ENCODE assay signal across 17 cellular contexts in the genomic region with DNA sequence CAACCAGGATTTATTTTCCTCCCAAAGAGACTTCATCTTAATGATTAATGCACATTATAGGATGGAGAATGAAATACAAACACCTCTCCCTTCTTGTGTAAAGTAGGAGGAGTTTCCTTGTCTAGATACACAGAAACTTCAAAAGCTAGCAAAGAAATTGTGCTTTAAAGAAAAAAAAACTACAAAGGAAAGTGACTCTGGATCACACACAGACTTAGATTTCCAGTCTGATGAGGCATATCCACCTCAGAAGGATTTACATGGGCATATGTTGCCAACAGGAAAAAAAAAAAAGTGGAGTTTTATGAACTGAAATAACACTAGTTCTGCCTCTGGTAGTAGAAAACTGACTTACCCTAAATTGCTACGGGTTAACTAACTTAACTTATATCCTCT.
DNase-seq lines count a peak whose midpoint lies in the region; ATAC-seq, FAIRE-seq and TF ChIP-seq lines count a peak whose summit lies in the region.
"Had no signal": no experiment of that assay in that cellular context is flagged by ENCODE, and none has a peak within 500 bp of the region (broad histone marks: within the 10 kb centered on the region; RNA-seq: fewer than 3 reads in every experiment).

No MANE protein-coding gene starts in this region.

- H3K4me1 Mint-ChIP-seq in mesothelial cell of epicardium (peaks cover 35% of the 10 kb centered on the region), type B pancreatic cell (ENCODE audit: unreplicated experiment) (peaks cover 25% of the 10 kb centered on the region)
- H3K4me1 Mint-ChIP-seq: B cell; CD4-positive, CD25-positive, alpha-beta regulatory T cell had no signal

- peak overlapping the region; percentile 71 for H3K27ac Mint-ChIP-seq in mesothelial cell of epicardium
- H3K27ac Mint-ChIP-seq in type B pancreatic cell, result peak overlapping the region; percentile 10
- H3K27ac Mint-ChIP-seq: B cell; CD4-positive, CD25-positive, alpha-beta regulatory T cell had no signal

- no peaks in the 10 kb centered on the region for H3K27me3 Mint-ChIP-seq in mesothelial cell of epicardium (ENCODE audit: low read depth)
- peaks cover 4% of the 10 kb centered on the region for H3K27me3 Mint-ChIP-seq in type B pancreatic cell
- H3K27me3 Mint-ChIP-seq: B cell; CD4-positive, CD25-positive, alpha-beta regulatory T cell had no signal

- ATAC-seq in SK-N-SH treated with all-trans-retinoic acid at 6 μM for 48 hours (peak; percentile 33; the same call in 2 of the 3 replicates), GM18868 (IDR thresholded peaks at IDR 0.05; ENCODE audit: unreplicated experiment) (no peak)
- ATAC-seq: Panc1 had no signal

- H3K4me3 Mint-ChIP-seq in mesothelial cell of epicardium (no peak overlapping the region), type B pancreatic cell (no peak overlapping the region)
- H3K4me3 Mint-ChIP-seq: B cell; CD4-positive, CD25-positive, alpha-beta regulatory T cell had no signal

- no peak for TF ChIP-seq CTCF in mesothelial cell of epicardium (IDR thresholded peaks at IDR 0.05; ENCODE audit: unreplicated experiment)
- TF ChIP-seq CTCF in type B pancreatic cell (conservative IDR thresholded peaks at IDR 0.05), result no peak

- no peak for FAIRE-seq in frontal cortex (lab: Jason Lieb, UNC)
- FAIRE-seq: G401.6 had no signal

- peak; percentile 29 for DNase-seq in HT1080 (ENCODE audit: low read depth)
- no peak for DNase-seq in mesothelial cell of epicardium (ENCODE audit: low spot score in 2 of 2, unreplicated experiment in 2 of 2)
- DNase-seq in type B pancreatic cell (ENCODE audit: extremely low spot score, unreplicated experiment), result no peak
- DNase-seq in NCI-H1417 (lab: John Stamatoyannopoulos, UW), result no peak
- no peak for DNase-seq in frontal cortex (ENCODE audit: low spot score in 2 of 2)
- DNase-seq: CD4-positive, CD25-positive, alpha-beta regulatory T cell; MV-4-11; NCI-H1417 treated with DMSO at 0.1 percent for 48 hours; NCI-H1930; NCI-H2171 treated with DMSO at 0.1 percent for 48 hours; NCI-H510A treated with DMSO at 0.1 percent for 48 hours; SHP77 treated with DMSO at 0.1 percent for 48 hours had no signal

- H3K9me3 Mint-ChIP-seq in mesothelial cell of epicardium (no peaks in the 10 kb centered on the region), type B pancreatic cell (no peaks in the 10 kb centered on the region)

- H3K36me3 Mint-ChIP-seq in mesothelial cell of epicardium, result no peaks in the 10 kb centered on the region
- H3K36me3 Mint-ChIP-seq in type B pancreatic cell, result no peaks in the 10 kb centered on the region
- H3K36me3 Mint-ChIP-seq: CD4-positive, CD25-positive, alpha-beta regulatory T cell had no signal

TF ChIP-seq in SK-N-SH treated with all-trans-retinoic acid at 6 μM for 48 hours, 23 proteins besides CTCF, POLR2A, EP300 and RAD21:
- TF ChIP-seq, protein P1, sequence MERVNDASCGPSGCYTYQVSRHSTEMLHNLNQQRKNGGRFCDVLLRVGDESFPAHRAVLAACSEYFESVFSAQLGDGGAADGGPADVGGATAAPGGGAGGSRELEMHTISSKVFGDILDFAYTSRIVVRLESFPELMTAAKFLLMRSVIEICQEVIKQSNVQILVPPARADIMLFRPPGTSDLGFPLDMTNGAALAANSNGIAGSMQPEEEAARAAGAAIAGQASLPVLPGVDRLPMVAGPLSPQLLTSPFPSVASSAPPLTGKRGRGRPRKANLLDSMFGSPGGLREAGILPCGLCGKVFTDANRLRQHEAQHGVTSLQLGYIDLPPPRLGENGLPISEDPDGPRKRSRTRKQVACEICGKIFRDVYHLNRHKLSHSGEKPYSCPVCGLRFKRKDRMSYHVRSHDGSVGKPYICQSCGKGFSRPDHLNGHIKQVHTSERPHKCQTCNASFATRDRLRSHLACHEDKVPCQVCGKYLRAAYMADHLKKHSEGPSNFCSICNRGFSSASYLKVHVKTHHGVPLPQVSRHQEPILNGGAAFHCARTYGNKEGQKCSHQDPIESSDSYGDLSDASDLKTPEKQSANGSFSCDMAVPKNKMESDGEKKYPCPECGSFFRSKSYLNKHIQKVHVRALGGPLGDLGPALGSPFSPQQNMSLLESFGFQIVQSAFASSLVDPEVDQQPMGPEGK (CRISPR knock-in tag; IDR thresholded peaks at IDR 0.05; ENCODE audit: borderline replicate concordance), result no peak
- no peak for TF ChIP-seq SNAI2 (CRISPR knock-in tag; IDR thresholded peaks at IDR 0.05)
- TF ChIP-seq, protein P2, sequence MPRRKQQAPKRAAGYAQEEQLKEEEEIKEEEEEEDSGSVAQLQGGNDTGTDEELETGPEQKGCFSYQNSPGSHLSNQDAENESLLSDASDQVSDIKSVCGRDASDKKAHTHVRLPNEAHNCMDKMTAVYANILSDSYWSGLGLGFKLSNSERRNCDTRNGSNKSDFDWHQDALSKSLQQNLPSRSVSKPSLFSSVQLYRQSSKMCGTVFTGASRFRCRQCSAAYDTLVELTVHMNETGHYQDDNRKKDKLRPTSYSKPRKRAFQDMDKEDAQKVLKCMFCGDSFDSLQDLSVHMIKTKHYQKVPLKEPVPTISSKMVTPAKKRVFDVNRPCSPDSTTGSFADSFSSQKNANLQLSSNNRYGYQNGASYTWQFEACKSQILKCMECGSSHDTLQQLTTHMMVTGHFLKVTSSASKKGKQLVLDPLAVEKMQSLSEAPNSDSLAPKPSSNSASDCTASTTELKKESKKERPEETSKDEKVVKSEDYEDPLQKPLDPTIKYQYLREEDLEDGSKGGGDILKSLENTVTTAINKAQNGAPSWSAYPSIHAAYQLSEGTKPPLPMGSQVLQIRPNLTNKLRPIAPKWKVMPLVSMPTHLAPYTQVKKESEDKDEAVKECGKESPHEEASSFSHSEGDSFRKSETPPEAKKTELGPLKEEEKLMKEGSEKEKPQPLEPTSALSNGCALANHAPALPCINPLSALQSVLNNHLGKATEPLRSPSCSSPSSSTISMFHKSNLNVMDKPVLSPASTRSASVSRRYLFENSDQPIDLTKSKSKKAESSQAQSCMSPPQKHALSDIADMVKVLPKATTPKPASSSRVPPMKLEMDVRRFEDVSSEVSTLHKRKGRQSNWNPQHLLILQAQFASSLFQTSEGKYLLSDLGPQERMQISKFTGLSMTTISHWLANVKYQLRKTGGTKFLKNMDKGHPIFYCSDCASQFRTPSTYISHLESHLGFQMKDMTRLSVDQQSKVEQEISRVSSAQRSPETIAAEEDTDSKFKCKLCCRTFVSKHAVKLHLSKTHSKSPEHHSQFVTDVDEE (CRISPR knock-in tag; IDR thresholded peaks at IDR 0.05), result no peak
- TF ChIP-seq, protein P3, sequence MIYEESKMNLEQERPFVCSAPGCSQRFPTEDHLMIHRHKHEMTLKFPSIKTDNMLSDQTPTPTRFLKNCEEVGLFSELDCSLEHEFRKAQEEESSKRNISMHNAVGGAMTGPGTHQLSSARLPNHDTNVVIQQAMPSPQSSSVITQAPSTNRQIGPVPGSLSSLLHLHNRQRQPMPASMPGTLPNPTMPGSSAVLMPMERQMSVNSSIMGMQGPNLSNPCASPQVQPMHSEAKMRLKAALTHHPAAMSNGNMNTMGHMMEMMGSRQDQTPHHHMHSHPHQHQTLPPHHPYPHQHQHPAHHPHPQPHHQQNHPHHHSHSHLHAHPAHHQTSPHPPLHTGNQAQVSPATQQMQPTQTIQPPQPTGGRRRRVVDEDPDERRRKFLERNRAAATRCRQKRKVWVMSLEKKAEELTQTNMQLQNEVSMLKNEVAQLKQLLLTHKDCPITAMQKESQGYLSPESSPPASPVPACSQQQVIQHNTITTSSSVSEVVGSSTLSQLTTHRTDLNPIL (CRISPR knock-in tag; IDR thresholded peaks at IDR 0.05; ENCODE audit: low read depth), result no peak
- TF ChIP-seq OSR1 (CRISPR knock-in tag; IDR thresholded peaks at IDR 0.05), result no peak
- TF ChIP-seq ZC3H10 (CRISPR knock-in tag; IDR thresholded peaks at IDR 0.05), result no peak
- TF ChIP-seq ISL1 (CRISPR knock-in tag; IDR thresholded peaks at IDR 0.05), result no peak
- TF ChIP-seq GLIS3 (CRISPR knock-in tag; IDR thresholded peaks at IDR 0.05), result no peak
- TF ChIP-seq ZNF565 (CRISPR knock-in tag; conservative IDR thresholded peaks at IDR 0.05; ENCODE audit: low read depth), result no peak
- TF ChIP-seq ESRRG (CRISPR knock-in tag; IDR thresholded peaks at IDR 0.05), result no peak
- no peak for TF ChIP-seq CSDC2 (CRISPR knock-in tag; IDR thresholded peaks at IDR 0.05)
- no peak for TF ChIP-seq BACH2 (CRISPR knock-in tag; IDR thresholded peaks at IDR 0.05; ENCODE audit: borderline replicate concordance)
